ENCODE assay signal across 2 cellular contexts in genomic region chr1:48082271-48082925, GRCh38.
TF ChIP-seq lines count a peak whose summit lies in the region.

No MANE protein-coding gene starts in this region.

TF ChIP-seq in HEK293, 187 proteins besides CTCF, POLR2A, EP300 and RAD21 (continued from another document and continues in another):
- no peak for TF ChIP-seq ATF2 (tag by site-specific recombination; IDR thresholded peaks at IDR 0.05; ENCODE audit: low read depth)
- no peak for TF ChIP-seq GLI4 (tag by site-specific recombination; IDR thresholded peaks at IDR 0.05)
- TF ChIP-seq ZNF768 (tag by site-specific recombination; IDR thresholded peaks at IDR 0.05): no peak
- TF ChIP-seq, protein P1, sequence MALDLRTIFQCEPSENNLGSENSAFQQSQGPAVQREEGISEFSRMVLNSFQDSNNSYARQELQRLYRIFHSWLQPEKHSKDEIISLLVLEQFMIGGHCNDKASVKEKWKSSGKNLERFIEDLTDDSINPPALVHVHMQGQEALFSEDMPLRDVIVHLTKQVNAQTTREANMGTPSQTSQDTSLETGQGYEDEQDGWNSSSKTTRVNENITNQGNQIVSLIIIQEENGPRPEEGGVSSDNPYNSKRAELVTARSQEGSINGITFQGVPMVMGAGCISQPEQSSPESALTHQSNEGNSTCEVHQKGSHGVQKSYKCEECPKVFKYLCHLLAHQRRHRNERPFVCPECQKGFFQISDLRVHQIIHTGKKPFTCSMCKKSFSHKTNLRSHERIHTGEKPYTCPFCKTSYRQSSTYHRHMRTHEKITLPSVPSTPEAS (tag by site-specific recombination; IDR thresholded peaks at IDR 0.05): no peak
- TF ChIP-seq ZNF121 (tag by site-specific recombination; IDR thresholded peaks at IDR 0.05): no peak
- TF ChIP-seq ZNF366 (tag by site-specific recombination; conservative IDR thresholded peaks at IDR 0.05): peak; percentile 31; the same call in 1 of the 2 replicates
- no peak for TF ChIP-seq KLF1 (tag by site-specific recombination; IDR thresholded peaks at IDR 0.05)
- 0 out of 2 replicates have a peak, but pooled peaks have one; percentile 20 for TF ChIP-seq ZNF24 (tag by site-specific recombination; IDR thresholded peaks at IDR 0.05)
- no peak for TF ChIP-seq ZNF624 (tag by site-specific recombination; IDR thresholded peaks at IDR 0.05)
- no peak for TF ChIP-seq ZNF558 (tag by site-specific recombination; IDR thresholded peaks at IDR 0.05)
- TF ChIP-seq ZNF639 (tag by site-specific recombination; IDR thresholded peaks at IDR 0.05): no peak
- no peak for TF ChIP-seq ZNF404 (tag by site-specific recombination; IDR thresholded peaks at IDR 0.05)
- TF ChIP-seq ZNF629 (tag by site-specific recombination; IDR thresholded peaks at IDR 0.05): no peak
- TF ChIP-seq ZNF670 (tag by site-specific recombination; IDR thresholded peaks at IDR 0.05; ENCODE audit: low read depth): no peak
- TF ChIP-seq ZSCAN16 (tag by site-specific recombination; IDR thresholded peaks at IDR 0.05): no peak
- no peak for TF ChIP-seq ZIC2 (tag by site-specific recombination; IDR thresholded peaks at IDR 0.05)
- TF ChIP-seq ELK4 (IDR thresholded peaks at IDR 0.05; ENCODE audit: borderline replicate concordance, low read depth, low read length): no peak
- TF ChIP-seq ZNF18 (tag by site-specific recombination; IDR thresholded peaks at IDR 0.05): peak; percentile 61; the same call in 1 of the 2 replicates
- TF ChIP-seq ZNF654 (tag by site-specific recombination; IDR thresholded peaks at IDR 0.05; ENCODE audit: low read depth): no peak
- TF ChIP-seq HOXD13 (CRISPR knock-in tag; IDR thresholded peaks at IDR 0.05; ENCODE audit: borderline replicate concordance): no peak
- TF ChIP-seq ZNF214 (tag by site-specific recombination; IDR thresholded peaks at IDR 0.05; ENCODE audit: borderline replicate concordance): no peak

TF ChIP-seq in endothelial cell of umbilical vein, 7 proteins besides CTCF, POLR2A, EP300 and RAD21 (continued from another document):
- TF ChIP-seq EZH2 (IDR thresholded peaks at IDR 0.05; ENCODE audit: borderline replicate concordance, low read depth, low read length, severe bottlenecking): no peak
- TF ChIP-seq FOS (IDR thresholded peaks at IDR 0.05; ENCODE audit: borderline replicate concordance, insufficient read depth, low read length): no peak
- no peak for TF ChIP-seq GATA2 (IDR thresholded peaks at IDR 0.05; ENCODE audit: insufficient read depth, insufficient read length, low read depth, low read length)
TF ChIP-seq in endothelial cell of umbilical vein: peak in this region for 0.
